1 cellular context compared by ENCODE assay signal in the genomic region with DNA sequence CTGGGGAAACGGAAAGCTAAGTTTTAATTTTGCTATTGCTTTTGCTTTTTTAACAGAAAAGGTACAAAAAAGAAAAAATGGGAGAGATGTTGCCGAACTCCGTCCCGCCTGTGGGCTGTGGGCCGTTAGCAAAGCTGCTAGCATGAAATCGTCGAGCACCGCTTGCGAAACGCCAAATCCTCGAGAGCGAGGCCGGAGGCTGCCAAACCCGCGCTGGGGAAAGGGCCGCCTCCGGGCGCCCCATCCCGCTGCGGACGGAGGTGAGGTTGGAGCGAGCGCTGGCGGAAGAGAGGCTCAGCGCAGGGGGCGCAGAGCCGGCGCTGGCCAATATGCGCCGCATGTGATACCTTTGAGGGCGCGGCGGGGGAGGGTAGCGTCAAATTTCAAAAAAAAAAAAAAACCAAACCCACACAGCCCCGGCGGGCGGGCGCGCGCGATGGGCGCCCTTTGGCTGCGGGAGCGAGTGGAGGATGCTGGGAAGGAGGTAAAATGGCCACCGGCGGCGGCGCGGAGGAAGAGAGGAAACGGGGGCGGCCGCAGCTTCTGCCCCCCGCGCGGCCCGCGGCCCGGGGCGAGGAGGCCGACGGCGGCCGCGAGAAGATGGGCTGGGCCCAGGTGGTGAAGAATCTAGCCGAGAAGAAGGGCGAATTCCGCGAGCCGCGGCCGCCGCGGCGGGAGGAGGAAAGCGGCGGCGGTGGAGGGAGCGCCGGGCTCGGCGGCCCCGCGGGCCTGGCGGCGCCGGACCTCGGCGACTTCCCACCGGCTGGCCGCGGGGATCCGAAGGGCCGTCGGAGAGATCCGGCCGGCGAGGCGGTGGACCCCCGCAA.
TF ChIP-seq lines count a peak whose summit lies in the region.

A gene with protein sequence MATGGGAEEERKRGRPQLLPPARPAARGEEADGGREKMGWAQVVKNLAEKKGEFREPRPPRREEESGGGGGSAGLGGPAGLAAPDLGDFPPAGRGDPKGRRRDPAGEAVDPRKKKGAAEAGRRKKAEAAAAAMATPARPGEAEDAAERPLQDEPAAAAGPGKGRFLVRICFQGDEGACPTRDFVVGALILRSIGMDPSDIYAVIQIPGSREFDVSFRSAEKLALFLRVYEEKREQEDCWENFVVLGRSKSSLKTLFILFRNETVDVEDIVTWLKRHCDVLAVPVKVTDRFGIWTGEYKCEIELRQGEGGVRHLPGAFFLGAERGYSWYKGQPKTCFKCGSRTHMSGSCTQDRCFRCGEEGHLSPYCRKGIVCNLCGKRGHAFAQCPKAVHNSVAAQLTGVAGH (plus strand): TSS at position 473 of the 827 bp plus-strand sequence. CDS start 17 bp downstream, at position 490.

TF ChIP-seq in HepG2, 621 proteins besides CTCF, POLR2A, EP300 and RAD21 (continued from another document and continues in another):
- TF ChIP-seq, protein P1, sequence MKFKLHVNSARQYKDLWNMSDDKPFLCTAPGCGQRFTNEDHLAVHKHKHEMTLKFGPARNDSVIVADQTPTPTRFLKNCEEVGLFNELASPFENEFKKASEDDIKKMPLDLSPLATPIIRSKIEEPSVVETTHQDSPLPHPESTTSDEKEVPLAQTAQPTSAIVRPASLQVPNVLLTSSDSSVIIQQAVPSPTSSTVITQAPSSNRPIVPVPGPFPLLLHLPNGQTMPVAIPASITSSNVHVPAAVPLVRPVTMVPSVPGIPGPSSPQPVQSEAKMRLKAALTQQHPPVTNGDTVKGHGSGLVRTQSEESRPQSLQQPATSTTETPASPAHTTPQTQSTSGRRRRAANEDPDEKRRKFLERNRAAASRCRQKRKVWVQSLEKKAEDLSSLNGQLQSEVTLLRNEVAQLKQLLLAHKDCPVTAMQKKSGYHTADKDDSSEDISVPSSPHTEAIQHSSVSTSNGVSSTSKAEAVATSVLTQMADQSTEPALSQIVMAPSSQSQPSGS (CRISPR knock-in tag; IDR thresholded peaks at IDR 0.05), result peak; percentile 95
- peak; percentile 34; the same call in 1 of the 2 replicates for TF ChIP-seq DPF2 (CRISPR knock-in tag; IDR thresholded peaks at IDR 0.05; ENCODE audit: borderline replicate concordance, low read depth)
- peak; percentile 69; the same call in 1 of the 2 replicates for TF ChIP-seq ZFP41 (CRISPR knock-in tag; IDR thresholded peaks at IDR 0.05; ENCODE audit: borderline replicate concordance)
- TF ChIP-seq DNMT1 (CRISPR knock-in tag; IDR thresholded peaks at IDR 0.05), result no peak
- TF ChIP-seq ZNF724P (CRISPR knock-in tag; IDR thresholded peaks at IDR 0.05; ENCODE audit: borderline replicate concordance), result peak; percentile 96; the same call in 1 of the 2 replicates
- peak; percentile 99 for TF ChIP-seq KDM4B (CRISPR knock-in tag; IDR thresholded peaks at IDR 0.05)
- TF ChIP-seq, protein P2, sequence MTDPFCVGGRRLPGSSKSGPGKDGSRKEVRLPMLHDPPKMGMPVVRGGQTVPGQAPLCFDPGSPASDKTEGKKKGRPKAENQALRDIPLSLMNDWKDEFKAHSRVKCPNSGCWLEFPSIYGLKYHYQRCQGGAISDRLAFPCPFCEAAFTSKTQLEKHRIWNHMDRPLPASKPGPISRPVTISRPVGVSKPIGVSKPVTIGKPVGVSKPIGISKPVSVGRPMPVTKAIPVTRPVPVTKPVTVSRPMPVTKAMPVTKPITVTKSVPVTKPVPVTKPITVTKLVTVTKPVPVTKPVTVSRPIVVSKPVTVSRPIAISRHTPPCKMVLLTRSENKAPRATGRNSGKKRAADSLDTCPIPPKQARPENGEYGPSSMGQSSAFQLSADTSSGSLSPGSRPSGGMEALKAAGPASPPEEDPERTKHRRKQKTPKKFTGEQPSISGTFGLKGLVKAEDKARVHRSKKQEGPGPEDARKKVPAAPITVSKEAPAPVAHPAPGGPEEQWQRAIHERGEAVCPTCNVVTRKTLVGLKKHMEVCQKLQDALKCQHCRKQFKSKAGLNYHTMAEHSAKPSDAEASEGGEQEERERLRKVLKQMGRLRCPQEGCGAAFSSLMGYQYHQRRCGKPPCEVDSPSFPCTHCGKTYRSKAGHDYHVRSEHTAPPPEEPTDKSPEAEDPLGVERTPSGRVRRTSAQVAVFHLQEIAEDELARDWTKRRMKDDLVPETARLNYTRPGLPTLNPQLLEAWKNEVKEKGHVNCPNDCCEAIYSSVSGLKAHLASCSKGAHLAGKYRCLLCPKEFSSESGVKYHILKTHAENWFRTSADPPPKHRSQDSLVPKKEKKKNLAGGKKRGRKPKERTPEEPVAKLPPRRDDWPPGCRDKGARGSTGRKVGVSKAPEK (CRISPR knock-in tag; IDR thresholded peaks at IDR 0.05; ENCODE audit: borderline replicate concordance), result peak; percentile 88; the same call in 1 of the 2 replicates
- TF ChIP-seq, protein P3, sequence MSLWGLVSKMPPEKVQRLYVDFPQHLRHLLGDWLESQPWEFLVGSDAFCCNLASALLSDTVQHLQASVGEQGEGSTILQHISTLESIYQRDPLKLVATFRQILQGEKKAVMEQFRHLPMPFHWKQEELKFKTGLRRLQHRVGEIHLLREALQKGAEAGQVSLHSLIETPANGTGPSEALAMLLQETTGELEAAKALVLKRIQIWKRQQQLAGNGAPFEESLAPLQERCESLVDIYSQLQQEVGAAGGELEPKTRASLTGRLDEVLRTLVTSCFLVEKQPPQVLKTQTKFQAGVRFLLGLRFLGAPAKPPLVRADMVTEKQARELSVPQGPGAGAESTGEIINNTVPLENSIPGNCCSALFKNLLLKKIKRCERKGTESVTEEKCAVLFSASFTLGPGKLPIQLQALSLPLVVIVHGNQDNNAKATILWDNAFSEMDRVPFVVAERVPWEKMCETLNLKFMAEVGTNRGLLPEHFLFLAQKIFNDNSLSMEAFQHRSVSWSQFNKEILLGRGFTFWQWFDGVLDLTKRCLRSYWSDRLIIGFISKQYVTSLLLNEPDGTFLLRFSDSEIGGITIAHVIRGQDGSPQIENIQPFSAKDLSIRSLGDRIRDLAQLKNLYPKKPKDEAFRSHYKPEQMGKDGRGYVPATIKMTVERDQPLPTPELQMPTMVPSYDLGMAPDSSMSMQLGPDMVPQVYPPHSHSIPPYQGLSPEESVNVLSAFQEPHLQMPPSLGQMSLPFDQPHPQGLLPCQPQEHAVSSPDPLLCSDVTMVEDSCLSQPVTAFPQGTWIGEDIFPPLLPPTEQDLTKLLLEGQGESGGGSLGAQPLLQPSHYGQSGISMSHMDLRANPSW (CRISPR knock-in tag; IDR thresholded peaks at IDR 0.05; ENCODE audit: borderline replicate concordance), result peak; percentile 96
- peak; percentile 60; the same call in 1 of the 2 replicates for TF ChIP-seq GATA4 (IDR thresholded peaks at IDR 0.05; ENCODE audit: borderline replicate concordance, low read depth)
- peak; percentile 66; the same call in 1 of the 2 replicates for TF ChIP-seq CBX2 (IDR thresholded peaks at IDR 0.05; ENCODE audit: low read depth, low read length)
- peak; percentile 89 for TF ChIP-seq CBX2 (CRISPR knock-in tag; IDR thresholded peaks at IDR 0.05; ENCODE audit: low read depth)
- no peak for TF ChIP-seq HDAC6 (IDR thresholded peaks at IDR 0.05; ENCODE audit: low read depth, low read length)
- TF ChIP-seq ZSCAN21 (CRISPR knock-in tag; IDR thresholded peaks at IDR 0.05; ENCODE audit: borderline replicate concordance), result peak; percentile 93
- TF ChIP-seq, protein P4, sequence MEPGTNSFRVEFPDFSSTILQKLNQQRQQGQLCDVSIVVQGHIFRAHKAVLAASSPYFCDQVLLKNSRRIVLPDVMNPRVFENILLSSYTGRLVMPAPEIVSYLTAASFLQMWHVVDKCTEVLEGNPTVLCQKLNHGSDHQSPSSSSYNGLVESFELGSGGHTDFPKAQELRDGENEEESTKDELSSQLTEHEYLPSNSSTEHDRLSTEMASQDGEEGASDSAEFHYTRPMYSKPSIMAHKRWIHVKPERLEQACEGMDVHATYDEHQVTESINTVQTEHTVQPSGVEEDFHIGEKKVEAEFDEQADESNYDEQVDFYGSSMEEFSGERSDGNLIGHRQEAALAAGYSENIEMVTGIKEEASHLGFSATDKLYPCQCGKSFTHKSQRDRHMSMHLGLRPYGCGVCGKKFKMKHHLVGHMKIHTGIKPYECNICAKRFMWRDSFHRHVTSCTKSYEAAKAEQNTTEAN (CRISPR knock-in tag; conservative IDR thresholded peaks at IDR 0.05), result peak; percentile 96
- TF ChIP-seq, protein P5, sequence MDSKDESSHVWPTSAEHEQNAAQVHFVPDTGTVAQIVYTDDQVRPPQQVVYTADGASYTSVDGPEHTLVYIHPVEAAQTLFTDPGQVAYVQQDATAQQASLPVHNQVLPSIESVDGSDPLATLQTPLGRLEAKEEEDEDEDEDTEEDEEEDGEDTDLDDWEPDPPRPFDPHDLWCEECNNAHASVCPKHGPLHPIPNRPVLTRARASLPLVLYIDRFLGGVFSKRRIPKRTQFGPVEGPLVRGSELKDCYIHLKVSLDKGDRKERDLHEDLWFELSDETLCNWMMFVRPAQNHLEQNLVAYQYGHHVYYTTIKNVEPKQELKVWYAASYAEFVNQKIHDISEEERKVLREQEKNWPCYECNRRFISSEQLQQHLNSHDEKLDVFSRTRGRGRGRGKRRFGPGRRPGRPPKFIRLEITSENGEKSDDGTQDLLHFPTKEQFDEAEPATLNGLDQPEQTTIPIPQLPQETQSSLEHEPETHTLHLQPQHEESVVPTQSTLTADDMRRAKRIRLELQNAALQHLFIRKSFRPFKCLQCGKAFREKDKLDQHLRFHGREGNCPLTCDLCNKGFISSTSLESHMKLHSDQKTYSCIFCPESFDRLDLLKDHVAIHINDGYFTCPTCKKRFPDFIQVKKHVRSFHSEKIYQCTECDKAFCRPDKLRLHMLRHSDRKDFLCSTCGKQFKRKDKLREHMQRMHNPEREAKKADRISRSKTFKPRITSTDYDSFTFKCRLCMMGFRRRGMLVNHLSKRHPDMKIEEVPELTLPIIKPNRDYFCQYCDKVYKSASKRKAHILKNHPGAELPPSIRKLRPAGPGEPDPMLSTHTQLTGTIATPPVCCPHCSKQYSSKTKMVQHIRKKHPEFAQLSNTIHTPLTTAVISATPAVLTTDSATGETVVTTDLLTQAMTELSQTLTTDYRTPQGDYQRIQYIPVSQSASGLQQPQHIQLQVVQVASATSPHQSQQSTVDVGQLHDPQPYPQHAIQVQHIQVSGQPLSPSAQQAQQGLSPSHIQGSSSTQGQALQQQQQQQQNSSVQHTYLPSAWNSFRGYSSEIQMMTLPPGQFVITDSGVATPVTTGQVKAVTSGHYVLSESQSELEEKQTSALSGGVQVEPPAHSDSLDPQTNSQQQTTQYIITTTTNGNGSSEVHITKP (CRISPR knock-in tag; IDR thresholded peaks at IDR 0.05; ENCODE audit: low read depth), result peak; percentile 95
- TF ChIP-seq FOSL2 (CRISPR knock-in tag; IDR thresholded peaks at IDR 0.05), result no peak; the same call in none of the 2 replicates
- TF ChIP-seq ZSCAN20 (CRISPR knock-in tag; IDR thresholded peaks at IDR 0.05; ENCODE audit: borderline replicate concordance), result peak; percentile 98
- TF ChIP-seq ZNF460 (CRISPR knock-in tag; IDR thresholded peaks at IDR 0.05; ENCODE audit: borderline replicate concordance), result peak; percentile 87; the same call in 1 of the 2 replicates
- peak; percentile 90 for TF ChIP-seq LCORL (IDR thresholded peaks at IDR 0.05)
- peak; percentile 100 for TF ChIP-seq LCORL (CRISPR knock-in tag; IDR thresholded peaks at IDR 0.05)
- TF ChIP-seq BRCA1 (CRISPR knock-in tag; IDR thresholded peaks at IDR 0.05), result peak; percentile 99
- TF ChIP-seq, protein P6, sequence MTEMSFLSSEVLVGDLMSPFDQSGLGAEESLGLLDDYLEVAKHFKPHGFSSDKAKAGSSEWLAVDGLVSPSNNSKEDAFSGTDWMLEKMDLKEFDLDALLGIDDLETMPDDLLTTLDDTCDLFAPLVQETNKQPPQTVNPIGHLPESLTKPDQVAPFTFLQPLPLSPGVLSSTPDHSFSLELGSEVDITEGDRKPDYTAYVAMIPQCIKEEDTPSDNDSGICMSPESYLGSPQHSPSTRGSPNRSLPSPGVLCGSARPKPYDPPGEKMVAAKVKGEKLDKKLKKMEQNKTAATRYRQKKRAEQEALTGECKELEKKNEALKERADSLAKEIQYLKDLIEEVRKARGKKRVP (CRISPR knock-in tag; IDR thresholded peaks at IDR 0.05), result peak in 1 of 2 experiments; percentile 84; a peak in 2 of 4 replicates
- TF ChIP-seq ZNF850 (CRISPR knock-in tag; conservative IDR thresholded peaks at IDR 0.05), result peak; percentile 97
- no peak; the same call in 1 of the 2 replicates for TF ChIP-seq ZNF530 (CRISPR knock-in tag; IDR thresholded peaks at IDR 0.05; ENCODE audit: low read depth)
- TF ChIP-seq SRSF4 (IDR thresholded peaks at IDR 0.05; ENCODE audit: low read depth, low read length, poor library complexity, severe bottlenecking), result peak; percentile 48
- peak in 1 of 2 experiments; percentile 99; a peak in 2 of 4 replicates for TF ChIP-seq KLF16 (CRISPR knock-in tag; IDR thresholded peaks at IDR 0.05)
- TF ChIP-seq, protein P7, sequence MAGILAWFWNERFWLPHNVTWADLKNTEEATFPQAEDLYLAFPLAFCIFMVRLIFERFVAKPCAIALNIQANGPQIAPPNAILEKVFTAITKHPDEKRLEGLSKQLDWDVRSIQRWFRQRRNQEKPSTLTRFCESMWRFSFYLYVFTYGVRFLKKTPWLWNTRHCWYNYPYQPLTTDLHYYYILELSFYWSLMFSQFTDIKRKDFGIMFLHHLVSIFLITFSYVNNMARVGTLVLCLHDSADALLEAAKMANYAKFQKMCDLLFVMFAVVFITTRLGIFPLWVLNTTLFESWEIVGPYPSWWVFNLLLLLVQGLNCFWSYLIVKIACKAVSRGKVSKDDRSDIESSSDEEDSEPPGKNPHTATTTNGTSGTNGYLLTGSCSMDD (CRISPR knock-in tag; IDR thresholded peaks at IDR 0.05), result no peak; the same call in 1 of the 2 replicates
- TF ChIP-seq ZNF891 (CRISPR knock-in tag; IDR thresholded peaks at IDR 0.05), result peak; percentile 98
- TF ChIP-seq, protein P8, sequence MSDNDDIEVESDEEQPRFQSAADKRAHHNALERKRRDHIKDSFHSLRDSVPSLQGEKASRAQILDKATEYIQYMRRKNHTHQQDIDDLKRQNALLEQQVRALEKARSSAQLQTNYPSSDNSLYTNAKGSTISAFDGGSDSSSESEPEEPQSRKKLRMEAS (IDR thresholded peaks at IDR 0.05), result peak; percentile 98
- peak; percentile 85 for TF ChIP-seq NCOA2 (CRISPR knock-in tag; IDR thresholded peaks at IDR 0.05)
- peak; percentile 39; the same call in 1 of the 2 replicates for TF ChIP-seq KDM6A (CRISPR knock-in tag; IDR thresholded peaks at IDR 0.05; ENCODE audit: low read depth)
- peak; percentile 96 for TF ChIP-seq ZNF552 (CRISPR knock-in tag; IDR thresholded peaks at IDR 0.05; ENCODE audit: borderline replicate concordance)
- TF ChIP-seq NFYC (CRISPR knock-in tag; IDR thresholded peaks at IDR 0.05), result peak; percentile 75
- peak; percentile 98 for TF ChIP-seq ZNF451 (CRISPR knock-in tag; IDR thresholded peaks at IDR 0.05)
- peak; percentile 95 for TF ChIP-seq ZNF317 (CRISPR knock-in tag; IDR thresholded peaks at IDR 0.05)
- no peak for TF ChIP-seq RAD51 (IDR thresholded peaks at IDR 0.05; ENCODE audit: borderline replicate concordance)
- TF ChIP-seq AGO2 (optimal IDR thresholded peaks at IDR 0.05; ENCODE audit: low read depth, low read length), result peak; percentile 90
- no peak for TF ChIP-seq SMARCE1 (IDR thresholded peaks at IDR 0.05; ENCODE audit: borderline replicate concordance)
- TF ChIP-seq ZNF564 (CRISPR knock-in tag; IDR thresholded peaks at IDR 0.05), result peak; percentile 97
- TF ChIP-seq CBX1 (IDR thresholded peaks at IDR 0.05; ENCODE audit: low read depth), result peak; percentile 93
- TF ChIP-seq HOXA5 (CRISPR knock-in tag; IDR thresholded peaks at IDR 0.05), result peak; percentile 99
- no peak for TF ChIP-seq TCF7L2 (IDR thresholded peaks at IDR 0.05; ENCODE audit: low read depth, low read length)
- TF ChIP-seq RXRA (CRISPR knock-in tag; IDR thresholded peaks at IDR 0.05), result peak; percentile 96
- TF ChIP-seq HNRNPUL1 (IDR thresholded peaks at IDR 0.05; ENCODE audit: low read depth, low read length), result peak; percentile 96
- peak; percentile 100 for TF ChIP-seq ZNF703 (CRISPR knock-in tag; IDR thresholded peaks at IDR 0.05; ENCODE audit: borderline replicate concordance)
- peak; percentile 84; the same call in 1 of the 2 replicates for TF ChIP-seq ZNF251 (CRISPR knock-in tag; IDR thresholded peaks at IDR 0.05)
